In the genomic region with DNA sequence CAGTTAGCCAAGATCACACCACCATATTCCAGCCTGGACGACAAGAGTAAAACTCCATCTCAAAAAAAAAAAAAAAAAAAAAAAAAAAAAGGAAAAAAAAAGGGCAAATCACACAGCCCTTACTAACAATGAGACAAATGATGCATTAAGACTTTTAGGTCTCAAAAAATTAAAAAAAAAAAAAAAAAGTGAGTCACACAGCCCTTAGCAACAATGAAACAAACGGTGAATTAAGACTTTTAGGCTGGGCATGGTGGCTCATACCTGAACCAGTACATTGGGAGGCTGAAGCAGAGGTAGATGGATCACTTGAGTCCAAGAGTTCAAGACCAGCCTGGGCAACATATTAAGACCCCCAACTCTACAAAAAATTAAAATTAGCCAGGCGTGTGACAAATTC, we compare ENCODE assay signal across 22 cellular contexts.
DNase-seq lines count a peak whose midpoint lies in the region; ATAC-seq lines count a peak whose summit lies in the region.
"Had no signal": no experiment of that assay in that cellular context is flagged by ENCODE, and none has a peak within 500 bp of the region (broad histone marks: within the 10 kb centered on the region; RNA-seq: fewer than 3 reads in every experiment).

No MANE protein-coding gene starts in this region.

- H3K27ac Mint-ChIP-seq in stimulated activated naive CD8-positive, alpha-beta T cell treated with anti-CD3 and anti-CD28 coated beads, Interleukin-15, amount 100 ng/mL, for 72 hours, result peak overlapping the region in 1 of 2 donors; percentile 76
- H3K27ac Mint-ChIP-seq: CD8-positive, alpha-beta T cell had no signal

- H3K27me3 ChIP-seq in adipocyte (replicated peaks; ENCODE audit: control insufficient read depth, insufficient read depth, low read length), result no peaks in the 10 kb centered on the region
- H3K27me3 ChIP-seq: BLaER1 treated with 17β-estradiol and CSF1 and Interleukin-3, amounts not matched to agents 10 nM and 100 nM had no signal

- DNase-seq in DMS53 (lab: John Stamatoyannopoulos, UW) (peak; percentile 12), DMS53 treated with DMSO at 0.1 percent for 48 hours (lab: John Stamatoyannopoulos, UW; ENCODE audit: unreplicated experiment) (no peak), adipocyte (ENCODE audit: low read depth) (peak; percentile 2), superior temporal gyrus (ENCODE audit: extremely low spot score) (no peak)
- no peak for DNase-seq in stimulated activated naive CD8-positive, alpha-beta T cell treated with anti-CD3 and anti-CD28 coated beads, Interleukin-15, amount 100 ng/mL, for 72 hours
- no peak for DNase-seq in stimulated activated naive CD8-positive, alpha-beta T cell treated with anti-CD3 and anti-CD28 coated beads, Interleukin-15, Interleukin-2, amounts not matched to agents 100 U/mL and 50 U/mL, for 24 hours
- DNase-seq in stimulated activated naive CD4-positive, alpha-beta T cell treated with Interleukin-2 at 50 U/mL for 16 hours (lab: John Stamatoyannopoulos, UW), result no peak
- DNase-seq: ACHN; CD8-positive, alpha-beta T cell; EL; MM.1S; NCI-H1048; NCI-H1436; NCI-H187 treated with DMSO at 0.1 percent for 48 hours; NCI-H2107; NCI-H446 treated with DMSO at 0.1 percent for 48 hours; NCI-H526 treated with DMSO at 0.1 percent for 48 hours; Right ventricle myocardium superior had no signal

- no peak overlapping the region for H3K4me3 Mint-ChIP-seq in stimulated activated naive CD8-positive, alpha-beta T cell treated with anti-CD3 and anti-CD28 coated beads, Interleukin-15, amount 100 ng/mL, for 72 hours
- H3K4me3 Mint-ChIP-seq: CD8-positive, alpha-beta T cell had no signal

- peak; percentile 26 for ATAC-seq in stimulated activated naive CD8-positive, alpha-beta T cell treated with anti-CD3 and anti-CD28 coated beads, Interleukin-15, amount 100 ng/mL, for 72 hours
- ATAC-seq in stimulated activated naive CD8-positive, alpha-beta T cell treated with anti-CD3 and anti-CD28 coated beads, Interleukin-15, Interleukin-2, amounts not matched to agents 100 U/mL and 50 U/mL, for 24 hours, result no peak
- no peak for ATAC-seq in HG02763 (IDR thresholded peaks at IDR 0.05; ENCODE audit: unreplicated experiment)
- ATAC-seq: CD8-positive, alpha-beta T cell; HepG2; K562 had no signal

- peaks cover 86% of the 10 kb centered on the region for H3K36me3 ChIP-seq in adipocyte (ENCODE audit: control insufficient read depth, insufficient read depth, low read length, severe bottlenecking)

- no peak overlapping the region for H3K9ac ChIP-seq in adipocyte (ENCODE audit: low read length)
- H3K9ac ChIP-seq: BLaER1 treated with 17β-estradiol and CSF1 and Interleukin-3, amounts not matched to agents 10 nM and 100 nM had no signal

- no peaks in the 10 kb centered on the region for H3K27me3 Mint-ChIP-seq in stimulated activated naive CD8-positive, alpha-beta T cell treated with anti-CD3 and anti-CD28 coated beads, Interleukin-15, amount 100 ng/mL, for 72 hours

- H3K4me1 ChIP-seq in adipocyte (ENCODE audit: control insufficient read depth, insufficient read depth, low read length), result no peaks in the 10 kb centered on the region
- H3K4me1 ChIP-seq: BLaER1 treated with 17β-estradiol and CSF1 and Interleukin-3, amounts not matched to agents 10 nM and 100 nM had no signal

- peaks cover 11% of the 10 kb centered on the region for H3K4me1 Mint-ChIP-seq in stimulated activated naive CD8-positive, alpha-beta T cell treated with anti-CD3 and anti-CD28 coated beads, Interleukin-15, amount 100 ng/mL, for 72 hours

- H3K9me3 ChIP-seq in adipocyte (ENCODE audit: control insufficient read depth, low read length), result no peaks in the 10 kb centered on the region
- H3K9me3 ChIP-seq: BLaER1 treated with 17β-estradiol and CSF1 and Interleukin-3, amounts not matched to agents 10 nM and 100 nM had no signal

- H3K9me3 Mint-ChIP-seq in stimulated activated naive CD8-positive, alpha-beta T cell treated with anti-CD3 and anti-CD28 coated beads, Interleukin-15, amount 100 ng/mL, for 72 hours, result no peaks in the 10 kb centered on the region
- H3K9me3 Mint-ChIP-seq: CD8-positive, alpha-beta T cell had no signal

- H3K4me3 ChIP-seq in adipocyte (ENCODE audit: low read length), result no peak overlapping the region
- H3K4me3 ChIP-seq: BLaER1 treated with 17β-estradiol and CSF1 and Interleukin-3, amounts not matched to agents 10 nM and 100 nM; K562 had no signal

Comparison
In these comparisons a context has a peak if more than half of its experiments do, and no peak if none do; other contexts are left out.
1. DNase-seq: peak in DMS53 (single experiment) and adipocyte (single experiment); none in DMS53 treated with DMSO at 0.1 percent for 48 hours (single experiment), stimulated activated naive CD8-positive, alpha-beta T cell treated with anti-CD3 and anti-CD28 coated beads, Interleukin-15, amount 100 ng/mL, for 72 hours (0 of 2), stimulated activated naive CD8-positive, alpha-beta T cell treated with anti-CD3 and anti-CD28 coated beads, Interleukin-15, Interleukin-2, amounts not matched to agents 100 U/mL and 50 U/mL, for 24 hours (single experiment), stimulated activated naive CD4-positive, alpha-beta T cell treated with Interleukin-2 at 50 U/mL for 16 hours (single experiment) and superior temporal gyrus (single experiment).